In genomic region chr15:48190932-48191573, GRCh38 we compare ENCODE assay signal across 9 cellular contexts. TPM values are rescaled to one million over a fixed set of nuclear protein-coding genes. Genes with fewer than 3 reads are reported as not detected.
DNase-seq lines count a peak whose midpoint lies in the region; ATAC-seq, FAIRE-seq and TF ChIP-seq lines count a peak whose summit lies in the region.
"Had no signal": no experiment of that assay in that cellular context is flagged by ENCODE, and none has a peak within 500 bp of the region (broad histone marks: within the 10 kb centered on the region; RNA-seq: fewer than 3 reads in every experiment).

No MANE protein-coding gene starts in this region.

- no peak for TF ChIP-seq RAD21 in K562 (CRISPR knock-in tag; conservative IDR thresholded peaks at IDR 0.05 in 1 of 2, IDR thresholded peaks at IDR 0.05 in 1 of 2)

- no peaks in the 10 kb centered on the region for H3K9me1 ChIP-seq in K562 (ENCODE audit: control insufficient read depth, insufficient read depth, low read length)

- no peak overlapping the region for H3K9ac ChIP-seq in K562 (ENCODE audit: insufficient read depth in 1 of 2, low read depth in 2 of 2, low read length in 2 of 2)
- H3K9ac ChIP-seq in iPS-20b (ENCODE audit: low read depth, low read length), result no peak overlapping the region
- no peak overlapping the region for H3K9ac ChIP-seq in skeletal muscle satellite cell (ENCODE audit: low read depth, low read length)

- POLR2A ChIA-PET in K562 (lab: Yijun Ruan, JAX), result no interaction called here

- H4K20me1 ChIP-seq in K562 (replicated peaks; ENCODE audit: control insufficient read depth, insufficient read depth, low read length), result no peaks in the 10 kb centered on the region

- H3K4me1 ChIP-seq in K562 (replicated peaks in 1 of 2; ENCODE audit: control insufficient read depth in 2 of 2, insufficient read depth in 2 of 2, low read length in 2 of 2), result no peaks in the 10 kb centered on the region
- peaks cover 4% of the 10 kb centered on the region; the same call in 1 of the 2 replicates for H3K4me1 ChIP-seq in iPS-20b (ENCODE audit: insufficient read depth, low read length)
- H3K4me1 ChIP-seq in skeletal muscle satellite cell (ENCODE audit: control insufficient read depth, insufficient read depth, low read length), result no peaks in the 10 kb centered on the region
- peaks cover 3% of the 10 kb centered on the region for H3K4me1 ChIP-seq in suprapubic skin
- H3K4me1 ChIP-seq: uterus had no signal

- no peak for ATAC-seq in K562
- ATAC-seq in HG02678 (IDR thresholded peaks at IDR 0.05; ENCODE audit: unreplicated experiment), result no peak

- CTCF ChIA-PET in K562 (lab: Yijun Ruan, JAX; ENCODE audit: low intra/inter-chr PET ratio), result no interaction called here

- FAIRE-seq in K562 (lab: Jason Lieb, UNC), result no peak

- H3K27me3 ChIP-seq in K562 (ENCODE audit: control insufficient read depth in 2 of 2, insufficient read depth in 2 of 2, low read length in 2 of 2) (no peaks in the 10 kb centered on the region), iPS-20b (ENCODE audit: insufficient read depth, low read length) (peaks cover 24% of the 10 kb centered on the region), skeletal muscle satellite cell (ENCODE audit: control insufficient read depth, insufficient read depth, low read length) (peaks cover 12% of the 10 kb centered on the region), suprapubic skin (peaks cover 7% of the 10 kb centered on the region)

- H3K9me3 ChIP-seq in K562 (replicated peaks; ENCODE audit: control insufficient read depth, insufficient read depth, low read depth, low read length), result no peaks in the 10 kb centered on the region
- H3K9me3 ChIP-seq in iPS-20b (ENCODE audit: insufficient read depth, low read depth, low read length), result no peaks in the 10 kb centered on the region
- no peaks in the 10 kb centered on the region for H3K9me3 ChIP-seq in skeletal muscle satellite cell (replicated peaks; ENCODE audit: low read length)
- H3K9me3 ChIP-seq in suprapubic skin, result no peaks in the 10 kb centered on the region
- H3K9me3 ChIP-seq: uterus had no signal

- peak; percentile 23 for DNase-seq in NCI-H510A treated with DMSO at 0.1 percent for 48 hours (lab: John Stamatoyannopoulos, UW)
- DNase-seq in NCI-H510A (lab: John Stamatoyannopoulos, UW), result no peak
- peak; percentile 52 for DNase-seq in RKO (ENCODE audit: low spot score)
- DNase-seq in K562 (ENCODE audit: extremely low read depth in 1 of 4, low spot score in 3 of 4), result peak in 1 of 4 experiments; percentile 42
- DNase-seq in suprapubic skin (ENCODE audit: low spot score in 2 of 2), result no peak

- TF ChIP-seq POLR2A in K562 (conservative IDR thresholded peaks at IDR 0.05), result no peak
- TF ChIP-seq POLR2A in suprapubic skin (IDR thresholded peaks at IDR 0.05), result no peak

- H3K79me2 ChIP-seq in K562 (ENCODE audit: control insufficient read depth, insufficient read depth, low read length), result no peaks in the 10 kb centered on the region

- in situ Hi-C loops in K562 (cut with MboI), result no loop called here

- no TSS peak for BruUV-seq in K562 (replicated peaks; lab: Mats Ljungman, UMichigan)

- WGBS in K562 (ENCODE audit: insufficient coverage, low coverage, missing lambda C conversion rate), result 2% methylated on average over 15 of the region's 15 CpGs
- WGBS in suprapubic skin, result 5% methylated on average over 15 of the region's 15 CpGs

- H2AFZ ChIP-seq in K562 (ENCODE audit: low read depth, low read length), result no peak overlapping the region

- H3K36me3 ChIP-seq in K562 (ENCODE audit: control insufficient read depth, insufficient read depth, low read length) (no peaks in the 10 kb centered on the region), iPS-20b (ENCODE audit: insufficient read depth, low read depth, low read length) (no peaks in the 10 kb centered on the region), skeletal muscle satellite cell (ENCODE audit: insufficient read depth, low read length) (no peaks in the 10 kb centered on the region), suprapubic skin (no peaks in the 10 kb centered on the region)
- H3K36me3 ChIP-seq: uterus had no signal

- H3K4me3 ChIP-seq in K562, result no peak overlapping the region
- peak overlapping the region; percentile 74 for H3K4me3 ChIP-seq in iPS-20b (ENCODE audit: low read length)
- no peak overlapping the region for H3K4me3 ChIP-seq in skeletal muscle satellite cell (ENCODE audit: low read length)
- H3K4me3 ChIP-seq in suprapubic skin, result no peak overlapping the region
- H3K4me3 ChIP-seq: uterus had no signal

- no peak overlapping the region for H3K4me2 ChIP-seq in K562 (ENCODE audit: insufficient read depth, low read length)
- peak overlapping the region; percentile 54 for H3K4me2 ChIP-seq in skeletal muscle satellite cell (ENCODE audit: low read length)

- H3K27ac ChIP-seq in K562 (ENCODE audit: extremely low read depth, low read depth, low read length) (no peak overlapping the region), iPS-20b (ENCODE audit: low read length) (no peak overlapping the region), suprapubic skin (no peak overlapping the region)
- H3K27ac ChIP-seq: uterus had no signal

- TF ChIP-seq EP300 in K562 (IDR thresholded peaks at IDR 0.05; ENCODE audit: low read length), result no peak
- TF ChIP-seq EP300 in suprapubic skin (IDR thresholded peaks at IDR 0.05), result no peak

- no peak for TF ChIP-seq CTCF in K562 (IDR thresholded peaks at IDR 0.05 in 2 of 3, conservative IDR thresholded peaks at IDR 0.05 in 1 of 3; ENCODE audit: insufficient read depth in 2 of 3, low read depth in 1 of 3, low read length in 3 of 3)
- no peak for TF ChIP-seq CTCF in suprapubic skin (IDR thresholded peaks at IDR 0.05)

- intact Hi-C loops in K562 (cut with micrococcal nuclease), result no loop called here

TF ChIP-seq in K562, 482 proteins besides CTCF, POLR2A, EP300 and RAD21 (continues in another document):
- TF ChIP-seq EHMT2 (IDR thresholded peaks at IDR 0.05), result peak; percentile 91

RNA-seq across cellular contexts. Expression of gene CTXN2, which starts 0.4 kb away (rescaled TPM):
- total RNA-seq in K562 (2011; cell fraction: chromatin; rRNA removed; ENCODE audit: low replicate concordance), result not detected in 2 replicates
- total RNA-seq in K562 (2011; cell fraction: nucleolus; rRNA removed), result not detected in 2 replicates
- total RNA-seq in K562 (2011; cell fraction: nucleoplasm; rRNA removed), result not detected in 2 replicates
- total RNA-seq in K562 (2014; rRNA removed) (not detected in 2 replicates), K562 (2014; rRNA removed; fragmentation: Illumina TruSeq; extraction: Trizol) (not detected in 2 replicates), K562 (2015; rRNA removed; fragmentation: Illumina TruSeq; extraction: Trizol) (not detected in 2 replicates), K562 (2021) (not detected in 2 replicates), suprapubic skin (not detected)
- polyA plus RNA-seq in K562 (2011; rRNA removed) (not detected in 2 replicates), K562 (2014; fragmentation: Illumina TruSeq; extraction: Trizol) (not detected in 2 replicates), K562 (2014; fragmentation: Nextera tagmentation; extraction: Ambion mirVana) (not detected), K562 (2014; rRNA removed) (not detected in 2 replicates)
- polyA plus RNA-seq in K562 (2011; cell fraction: cytosol; rRNA removed), result not detected in 2 replicates
- polyA plus RNA-seq in K562 (2011; cell fraction: nucleus; rRNA removed), result not detected in 2 replicates
- polyA plus RNA-seq in K562 (2012), result not detected in 2 replicates
- not detected in 2 replicates for polyA minus RNA-seq in K562 (2011; rRNA and poly(A)+ RNA removed)
- polyA minus RNA-seq in K562 (2011; cell fraction: cytosol; rRNA and poly(A)+ RNA removed), result not detected in 2 replicates
- not detected in 2 replicates for polyA minus RNA-seq in K562 (2011; cell fraction: nucleus; rRNA and poly(A)+ RNA removed)
- not detected in 2 replicates for total RNA-seq in skeletal muscle satellite cell (2012; rRNA removed)
- total RNA-seq: uterus had no signal

RNA-seq across cellular contexts. Expression of gene MYEF2, which starts 13.0 kb away (rescaled TPM):
- 1.9 TPM in 1 of 2 replicates, not detected in the other for total RNA-seq in K562 (2011; cell fraction: chromatin; rRNA removed; ENCODE audit: low replicate concordance)
- under 0.01 TPM in 1 of 2 replicates, not detected in the other for total RNA-seq in K562 (2011; cell fraction: nucleolus; rRNA removed)
- total RNA-seq in K562 (2011; cell fraction: nucleoplasm; rRNA removed), result 0.53 and 0.73 TPM in 2 replicates
- total RNA-seq in K562 (2014; rRNA removed) (0.08 and 0.09 TPM in 2 replicates), K562 (2014; rRNA removed; fragmentation: Illumina TruSeq; extraction: Trizol) (0.25 and 0.32 TPM in 2 replicates), K562 (2015; rRNA removed; fragmentation: Illumina TruSeq; extraction: Trizol) (0.04 and 0.36 TPM in 2 replicates), K562 (2021) (0.29 and 0.65 TPM in 2 replicates), suprapubic skin (10 to 100 TPM in 1 of 4 donors, 1 to 10 TPM in 3; 3.4 to 16.3 (median 5.9) TPM)
- polyA plus RNA-seq in K562 (2011; rRNA removed) (0.03 and 0.18 TPM in 2 replicates), K562 (2014; fragmentation: Illumina TruSeq; extraction: Trizol) (0.19 TPM in 1 of 2 replicates, not detected in the other), K562 (2014; fragmentation: Nextera tagmentation; extraction: Ambion mirVana) (under 1 TPM; 0.03 to 0.06 TPM), K562 (2014; rRNA removed) (0.82 TPM in 1 of 2 replicates, not detected in the other)
- not detected in 2 replicates for polyA plus RNA-seq in K562 (2011; cell fraction: cytosol; rRNA removed)
- 0.06 and 0.33 TPM in 2 replicates for polyA plus RNA-seq in K562 (2011; cell fraction: nucleus; rRNA removed)
- polyA plus RNA-seq in K562 (2012), result 0.30 and 0.61 TPM in 2 replicates
- polyA minus RNA-seq in K562 (2011; rRNA and poly(A)+ RNA removed), result 0.21 TPM in 1 of 2 replicates, not detected in the other
- not detected in 2 replicates for polyA minus RNA-seq in K562 (2011; cell fraction: cytosol; rRNA and poly(A)+ RNA removed)
- 0.33 and 0.40 TPM in 2 replicates for polyA minus RNA-seq in K562 (2011; cell fraction: nucleus; rRNA and poly(A)+ RNA removed)
- total RNA-seq in skeletal muscle satellite cell (2012; rRNA removed), result 0.51 and 1.1 TPM in 2 replicates

RNA-seq across cellular contexts. Expression of gene SLC12A1, which starts 15.0 kb away (rescaled TPM):
- total RNA-seq in K562 (2011; cell fraction: chromatin; rRNA removed; ENCODE audit: low replicate concordance), result not detected in 2 replicates
- total RNA-seq in K562 (2011; cell fraction: nucleolus; rRNA removed), result not detected in 2 replicates
- total RNA-seq in K562 (2011; cell fraction: nucleoplasm; rRNA removed), result not detected in 2 replicates
- total RNA-seq in K562 (2014; rRNA removed) (not detected in 2 replicates), K562 (2014; rRNA removed; fragmentation: Illumina TruSeq; extraction: Trizol) (not detected in 2 replicates), K562 (2015; rRNA removed; fragmentation: Illumina TruSeq; extraction: Trizol) (not detected in 2 replicates), K562 (2021) (not detected in 2 replicates), suprapubic skin (not detected)
- polyA plus RNA-seq in K562 (2011; rRNA removed) (not detected in 2 replicates), K562 (2014; fragmentation: Illumina TruSeq; extraction: Trizol) (not detected in 2 replicates), K562 (2014; fragmentation: Nextera tagmentation; extraction: Ambion mirVana) (not detected), K562 (2014; rRNA removed) (not detected in 2 replicates)
- polyA plus RNA-seq in K562 (2011; cell fraction: cytosol; rRNA removed), result not detected in 2 replicates
- not detected in 2 replicates for polyA plus RNA-seq in K562 (2011; cell fraction: nucleus; rRNA removed)
- not detected in 2 replicates for polyA plus RNA-seq in K562 (2012)
- not detected in 2 replicates for polyA minus RNA-seq in K562 (2011; rRNA and poly(A)+ RNA removed)
- not detected in 2 replicates for polyA minus RNA-seq in K562 (2011; cell fraction: cytosol; rRNA and poly(A)+ RNA removed)
- polyA minus RNA-seq in K562 (2011; cell fraction: nucleus; rRNA and poly(A)+ RNA removed), result not detected in 2 replicates
- total RNA-seq in skeletal muscle satellite cell (2012; rRNA removed), result not detected in 2 replicates

Comparison
In these comparisons a context has a peak if more than half of its experiments do, and no peak if none do; other contexts are left out.
1. DNase-seq: peak in NCI-H510A treated with DMSO at 0.1 percent for 48 hours (single experiment) and RKO (single experiment); none in NCI-H510A (single experiment) and suprapubic skin (0 of 2).